In genomic region chr5:168654225-168654624, GRCh38 we compare ENCODE assay signal across 12 cellular contexts.
DNase-seq lines count a peak whose midpoint lies in the region; ATAC-seq and TF ChIP-seq lines count a peak whose summit lies in the region.
"Had no signal": no experiment of that assay in that cellular context is flagged by ENCODE, and none has a peak within 500 bp of the region (broad histone marks: within the 10 kb centered on the region; RNA-seq: fewer than 3 reads in every experiment).

No MANE protein-coding gene starts in this region.

- peak; percentile 93 for ATAC-seq in sciatic nerve
- no peak for ATAC-seq in natural killer cell
- ATAC-seq: left colon, PC-3 had no signal

- DNase-seq in DMS79 (lab: John Stamatoyannopoulos, UW) (peak; percentile 16), SK-N-DZ (ENCODE audit: low spot score) (peak; percentile 95), fibroblast of the conjunctiva (ENCODE audit: low read depth) (peak; percentile 83), sciatic nerve (ENCODE audit: low spot score) (peak; percentile 77), occipital lobe (lab: John Stamatoyannopoulos, UW) (no peak), NCI-H2081 treated with DMSO at 0.1 percent for 48 hours (lab: John Stamatoyannopoulos, UW) (no peak), NCI-H446 (lab: John Stamatoyannopoulos, UW) (no peak), natural killer cell (no peak)
- DNase-seq: activated B cell treated with CpG ODN at 0.5 μM for 24 hours, H7, left colon, PC-3 had no signal

- no peak overlapping the region for H3K4me3 Mint-ChIP-seq in natural killer cell
- H3K4me3 Mint-ChIP-seq: activated B cell treated with CpG ODN at 0.5 μM for 24 hours had no signal

- intact Hi-C loops in sciatic nerve (cut with DNase I) (no loop called here), natural killer cell (cut with micrococcal nuclease) (no loop called here)

- no peaks in the 10 kb centered on the region for H3K4me1 Mint-ChIP-seq in natural killer cell
- H3K4me1 Mint-ChIP-seq: activated B cell treated with CpG ODN at 0.5 μM for 24 hours had no signal

- H3K36me3 Mint-ChIP-seq in natural killer cell, result no peaks in the 10 kb centered on the region

- peaks cover 8 to 14% of the 10 kb centered on the region in 2 donors for H3K27me3 Mint-ChIP-seq in natural killer cell (ENCODE audit: low read depth in 2 of 2)

- H3K27ac Mint-ChIP-seq in natural killer cell, result no peak overlapping the region
- H3K27ac Mint-ChIP-seq: activated B cell treated with CpG ODN at 0.5 μM for 24 hours had no signal

- TF ChIP-seq CTCF in natural killer cell (IDR thresholded peaks at IDR 0.05), result no peak

- no peaks in the 10 kb centered on the region for H3K9me3 Mint-ChIP-seq in natural killer cell

Comparison
In these comparisons a context has a peak if more than half of its experiments do, and no peak if none do; other contexts are left out.
1. DNase-seq: peak in DMS79 (single experiment), SK-N-DZ (single experiment), fibroblast of the conjunctiva (single experiment) and sciatic nerve (single experiment); none in occipital lobe (single experiment), NCI-H2081 treated with DMSO at 0.1 percent for 48 hours (single experiment), NCI-H446 (0 of 2) and natural killer cell (single experiment).